1 cellular context compared by ENCODE assay signal in genomic region chr15:58330468-58330793, GRCh38.
A peak's percentile ranks its signal among the peaks of the same experiment; 100 is the strongest.
TF ChIP-seq lines count a peak whose summit lies in the region.

No MANE protein-coding gene starts in this region.

TF ChIP-seq in K562, 482 proteins besides CTCF, POLR2A, EP300 and RAD21 (continued from another document):
- TF ChIP-seq PBX2 (CRISPR knock-in tag; IDR thresholded peaks at IDR 0.05; ENCODE audit: low read depth) (no peak), PBX2 (tag; conservative IDR thresholded peaks at IDR 0.05; ENCODE audit: low read depth) (no peak), RHOXF2B (CRISPR knock-in tag; conservative IDR thresholded peaks at IDR 0.05) (no peak), ATF7 (IDR thresholded peaks at IDR 0.05) (no peak), NR4A1 (CRISPR knock-in tag; IDR thresholded peaks at IDR 0.05) (no peak), NR4A1 (tag; IDR thresholded peaks at IDR 0.05) (peak; percentile 20; the same call in 1 of the 2 replicates), BRF1 (IDR thresholded peaks at IDR 0.05; ENCODE audit: borderline replicate concordance, extremely low read depth, insufficient read length) (no peak)
TF ChIP-seq in K562: peak in this region for 4.
